Comparison of ENCODE assay signal across 22 cellular contexts in the genomic region with DNA sequence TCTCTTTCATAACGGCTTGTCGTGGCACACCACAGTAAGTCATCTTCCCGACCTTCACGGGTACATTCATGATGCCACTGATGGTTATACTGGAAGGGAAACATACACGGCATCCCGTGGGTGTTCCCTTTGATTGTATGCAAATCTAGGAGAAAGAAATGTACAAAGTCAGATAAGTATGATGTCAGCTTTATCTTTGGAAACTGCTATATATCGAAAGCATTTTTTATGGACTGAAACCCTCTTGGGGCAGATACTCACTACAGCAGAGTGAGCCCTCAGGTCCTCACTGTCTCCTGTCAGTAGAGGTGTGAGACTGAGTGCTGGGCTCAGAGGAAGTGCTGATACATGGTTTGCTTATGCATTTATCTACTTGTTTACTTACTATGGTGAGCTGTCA. TPM values are rescaled to one million over a fixed set of nuclear protein-coding genes. Genes with fewer than 3 reads are reported as not detected.
DNase-seq lines count a peak whose midpoint lies in the region; ATAC-seq lines count a peak whose summit lies in the region.
"Had no signal": no experiment of that assay in that cellular context is flagged by ENCODE, and none has a peak within 500 bp of the region (broad histone marks: within the 10 kb centered on the region; RNA-seq: fewer than 3 reads in every experiment).

No MANE protein-coding gene starts in this region.

- no peaks in the 10 kb centered on the region for H3K9me3 Mint-ChIP-seq in activated T-cell treated with anti-CD3 and anti-CD28 coated beads, Interleukin-2, amount 50 U/mL, for 24 hours
- no peaks in the 10 kb centered on the region for H3K9me3 Mint-ChIP-seq in effector memory CD8-positive, alpha-beta T cell
- H3K9me3 Mint-ChIP-seq: activated T-helper 1 cell treated with anti-CD3 and anti-CD28 coated beads, Interleukin-12 subunit alpha, Interleukin-12 subunit beta, Interleukin-2, Interleukin-4 antibody, amounts not matched to agents 30 ng/mL and 10 ng/mL and 1 ng/mL, durations not matched to agents 14 hours and 24 hours and 36 hours; HFFc6; immature natural killer cell; neural crest cell had no signal

- peaks cover 13% of the 10 kb centered on the region for H3K4me1 Mint-ChIP-seq in activated T-cell treated with anti-CD3 and anti-CD28 coated beads, Interleukin-2, amount 50 U/mL, for 24 hours (ENCODE audit: low read depth)
- no peaks in the 10 kb centered on the region for H3K4me1 Mint-ChIP-seq in T-helper 17 cell
- H3K4me1 Mint-ChIP-seq in effector memory CD8-positive, alpha-beta T cell (ENCODE audit: low read depth in 2 of 2), result no peaks in the 10 kb centered on the region
- H3K4me1 Mint-ChIP-seq: immature natural killer cell, neural crest cell had no signal

- H3K36me3 Mint-ChIP-seq in activated T-cell treated with anti-CD3 and anti-CD28 coated beads, Interleukin-2, amount 50 U/mL, for 24 hours (ENCODE audit: low read depth), result no peaks in the 10 kb centered on the region
- peaks cover 6% of the 10 kb centered on the region for H3K36me3 Mint-ChIP-seq in T-helper 17 cell (ENCODE audit: low read depth)
- H3K36me3 Mint-ChIP-seq in effector memory CD8-positive, alpha-beta T cell (ENCODE audit: insufficient read depth), result no peaks in the 10 kb centered on the region
- H3K36me3 Mint-ChIP-seq: immature natural killer cell had no signal

- peaks cover 21% of the 10 kb centered on the region for H3K27me3 Mint-ChIP-seq in activated T-cell treated with anti-CD3 and anti-CD28 coated beads, Interleukin-2, amount 50 U/mL, for 24 hours
- peaks cover 56% of the 10 kb centered on the region for H3K27me3 Mint-ChIP-seq in T-helper 17 cell
- H3K27me3 Mint-ChIP-seq in effector memory CD8-positive, alpha-beta T cell, result peaks cover 27 to 42% of the 10 kb centered on the region in 2 donors

- no peak overlapping the region for H3K27ac Mint-ChIP-seq in activated T-cell treated with anti-CD3 and anti-CD28 coated beads, Interleukin-2, amount 50 U/mL, for 24 hours
- H3K27ac Mint-ChIP-seq in T-helper 17 cell, result peak overlapping the region; percentile 49
- no peak overlapping the region for H3K27ac Mint-ChIP-seq in effector memory CD8-positive, alpha-beta T cell
- H3K27ac Mint-ChIP-seq: activated T-helper 1 cell treated with anti-CD3 and anti-CD28 coated beads, Interleukin-12 subunit alpha, Interleukin-12 subunit beta, Interleukin-2, Interleukin-4 antibody, amounts not matched to agents 30 ng/mL and 10 ng/mL and 1 ng/mL, durations not matched to agents 14 hours and 24 hours and 36 hours; HFFc6; immature natural killer cell had no signal

- intact Hi-C loops in left colon (cut with DNase I, micrococcal nuclease), result no loop called here

- no peaks in the 10 kb centered on the region for H3K9me3 ChIP-seq in T-helper 17 cell (ENCODE audit: control insufficient read depth, low read length, poor library complexity, severe bottlenecking)
- H3K9me3 ChIP-seq: mucosa of descending colon, prostate gland, stomach, transverse colon had no signal

- no peak overlapping the region for H3K4me3 Mint-ChIP-seq in activated T-cell treated with anti-CD3 and anti-CD28 coated beads, Interleukin-2, amount 50 U/mL, for 24 hours
- no peak overlapping the region for H3K4me3 Mint-ChIP-seq in T-helper 17 cell
- H3K4me3 Mint-ChIP-seq in effector memory CD8-positive, alpha-beta T cell, result no peak overlapping the region
- H3K4me3 Mint-ChIP-seq: activated T-helper 1 cell treated with anti-CD3 and anti-CD28 coated beads, Interleukin-12 subunit alpha, Interleukin-12 subunit beta, Interleukin-2, Interleukin-4 antibody, amounts not matched to agents 30 ng/mL and 10 ng/mL and 1 ng/mL, durations not matched to agents 14 hours and 24 hours and 36 hours; HFFc6; immature natural killer cell; neural crest cell had no signal

- DNase-seq in activated T-cell treated with anti-CD3 and anti-CD28 coated beads for 48 hours (ENCODE audit: low read depth), result peak; percentile 32
- no peak for DNase-seq in activated T-cell treated with anti-CD3 and anti-CD28 coated beads, Interleukin-2, amount 50 U/mL, for 24 hours
- DNase-seq in T-helper 17 cell, result no peak
- no peak for DNase-seq in effector memory CD8-positive, alpha-beta T cell
- DNase-seq in stimulated activated CD4-positive, alpha-beta T cell treated with anti-CD3 and anti-CD28 coated beads, TNF-alpha, amount 100 ng/mL, for 48 hours (ENCODE audit: low read depth in 3 of 3), result peak; percentile 36 to 44 (median 42)
- DNase-seq in left colon, result no peak
- DNase-seq in DMS153 treated with DMSO at 0.1 percent for 48 hours (lab: John Stamatoyannopoulos, UW; ENCODE audit: unreplicated experiment), result no peak
- DNase-seq in NCI-H2227 (lab: John Stamatoyannopoulos, UW; ENCODE audit: unreplicated experiment), result no peak
- DNase-seq: activated CD4-positive, alpha-beta T cell treated with anti-CD3 and anti-CD28 coated beads for 1 hour; dorsolateral prefrontal cortex; foreskin keratinocyte; HFFc6; immature natural killer cell; IMR-90; mucosa of descending colon; NCI-H1417 treated with DMSO at 0.1 percent for 48 hours; NCI-H524; stomach; transverse colon had no signal

- ATAC-seq in T-helper 17 cell (no peak), left colon (no peak)
- peak; percentile 58 for ATAC-seq in effector memory CD8-positive, alpha-beta T cell (replicated peaks)
- ATAC-seq: foreskin keratinocyte, mucosa of descending colon had no signal

RNA-seq across cellular contexts. Expression of a gene that starts 20.4 kb away (rescaled TPM):
- total RNA-seq in T-helper 17 cell, result not detected
- 10 to 100 TPM in 1 of 2 donors, 1 to 10 TPM in 1; 6.8 to 11.4 TPM for total RNA-seq in left colon
- total RNA-seq: activated T-helper 1 cell treated with anti-CD3 and anti-CD28 coated beads, Interleukin-12 subunit alpha, Interleukin-12 subunit beta, Interleukin-2, Interleukin-4 antibody, amounts not matched to agents 30 ng/mL and 10 ng/mL and 1 ng/mL, durations not matched to agents 14 hours and 24 hours and 36 hours had no signal

Comparison
In these comparisons a context has a peak if more than half of its experiments do, and no peak if none do; other contexts are left out.
1. DNase-seq: peak in activated T-cell treated with anti-CD3 and anti-CD28 coated beads for 48 hours (single experiment) and stimulated activated CD4-positive, alpha-beta T cell treated with anti-CD3 and anti-CD28 coated beads, TNF-alpha, amount 100 ng/mL, for 48 hours (3 of 3); none in activated T-cell treated with anti-CD3 and anti-CD28 coated beads, Interleukin-2, amount 50 U/mL, for 24 hours (single experiment), T-helper 17 cell (0 of 3), effector memory CD8-positive, alpha-beta T cell (0 of 3), left colon (0 of 2), DMS153 treated with DMSO at 0.1 percent for 48 hours (single experiment) and NCI-H2227 (single experiment).
2. RNA of a gene that starts 20.4 kb away (total RNA-seq): 6.8 to 11.4 TPM in left colon; not detected in T-helper 17 cell; every median in the first group is over 4 times any median in the second.